Comparison of ENCODE assay signal across 8 cellular contexts in genomic region chr7:32893225-32893560, GRCh38. TPM values are rescaled to one million over a fixed set of nuclear protein-coding genes. Genes with fewer than 3 reads are reported as not detected.
DNase-seq lines count a peak whose midpoint lies in the region; ATAC-seq and TF ChIP-seq lines count a peak whose summit lies in the region.

No MANE protein-coding gene starts in this region.

- no peak for DNase-seq in left ventricle myocardium inferior
- no peak for DNase-seq in Right ventricle myocardium inferior (ENCODE audit: missing footprints)

- intact Hi-C loops in left ventricle myocardium inferior (cut with micrococcal nuclease) = loop anchor here (10.0 kb wide), 1 partner anchor 52 kb away; no protein-coding TSS in a partner anchor
- intact Hi-C loops in Right ventricle myocardium inferior (cut with DNase I) = loop anchor here (2.0 to 5.0 kb wide), 3 partner anchors 46 to 91 kb away; partner anchors contain the start of gene FKBP9

- H3K36me3 ChIP-seq in left ventricle myocardium inferior = no peaks in the 10 kb centered on the region
- no peaks in the 10 kb centered on the region for H3K36me3 ChIP-seq in mucosa of rectum (ENCODE audit: control insufficient read depth in 2 of 2, insufficient read depth in 2 of 2, low read length in 2 of 2)
- H3K36me3 ChIP-seq in urinary bladder (ENCODE audit: insufficient read depth) = no peaks in the 10 kb centered on the region

- no peak for TF ChIP-seq CTCF in left ventricle myocardium inferior (IDR thresholded peaks at IDR 0.05; ENCODE audit: borderline replicate concordance)

- H3K4me1 ChIP-seq in left ventricle myocardium inferior (peaks cover 40% of the 10 kb centered on the region), mucosa of rectum (ENCODE audit: control insufficient read depth in 2 of 2, insufficient read depth in 2 of 2, low read length in 2 of 2) (peaks cover 21 to 23% of the 10 kb centered on the region in 2 donors), urinary bladder (ENCODE audit: insufficient read depth) (no peaks in the 10 kb centered on the region)

- H3K27me3 ChIP-seq in left ventricle myocardium inferior (ENCODE audit: low read depth) = no peaks in the 10 kb centered on the region
- no peaks in the 10 kb centered on the region for H3K27me3 ChIP-seq in mucosa of rectum (ENCODE audit: control insufficient read depth in 2 of 2, insufficient read depth in 2 of 2, low read length in 2 of 2)

- H3K9ac ChIP-seq in mucosa of rectum (ENCODE audit: low read depth in 1 of 2, low read length in 2 of 2) = peak overlapping the region; percentile 84 to 94

- H3K27ac ChIP-seq in left ventricle myocardium inferior (replicated peaks) (peak overlapping the region; percentile 98), adipose tissue (ENCODE audit: low read depth, low read length) (peak overlapping the region; percentile 76), mucosa of rectum (ENCODE audit: low read depth in 2 of 2, low read length in 2 of 2) (peak overlapping the region; percentile 96 to 99), urinary bladder (ENCODE audit: low read depth) (peak overlapping the region; percentile 50)

- ATAC-seq in Right ventricle myocardium inferior (no peak), GM21447 (IDR thresholded peaks at IDR 0.05; ENCODE audit: unreplicated experiment) (no peak), GM21528 (IDR thresholded peaks at IDR 0.05; ENCODE audit: low FRiP score, unreplicated experiment) (no peak), GM19463 (IDR thresholded peaks at IDR 0.05; ENCODE audit: unreplicated experiment) (no peak)

- WGBS in adipose tissue, 3 donors = 52 to 86% (median 67%) methylated on average over 4 of the region's 4 CpGs
- WGBS in urinary bladder = 38% methylated on average over 4 of the region's 4 CpGs

- H3K9me3 ChIP-seq in left ventricle myocardium inferior (replicated peaks) (no peaks in the 10 kb centered on the region), mucosa of rectum (ENCODE audit: control insufficient read depth in 2 of 2, low read length in 2 of 2) (no peaks in the 10 kb centered on the region)

- peak overlapping the region; percentile 84 for H3K4me3 ChIP-seq in left ventricle myocardium inferior
- peak overlapping the region in 1 of 2 donors; percentile 86 for H3K4me3 ChIP-seq in mucosa of rectum (ENCODE audit: low read length in 2 of 2)
- no peak overlapping the region for H3K4me3 ChIP-seq in urinary bladder (ENCODE audit: low read depth, low read length)

RNA-seq across cellular contexts. Expression of gene KBTBD2, which starts 1.6 kb away (rescaled TPM):
- total RNA-seq in left ventricle myocardium inferior (25.3 TPM), Right ventricle myocardium inferior (27.0 TPM), urinary bladder (64.8 TPM)
- polyA plus RNA-seq in adipose tissue (10 to 100 TPM in 2 of 3 donors, 1 to 10 TPM in 1; 6.8 to 26.9 (median 24.4) TPM), urinary bladder (19.5 TPM)
